5 cellular contexts compared by ENCODE assay signal in the genomic region with DNA sequence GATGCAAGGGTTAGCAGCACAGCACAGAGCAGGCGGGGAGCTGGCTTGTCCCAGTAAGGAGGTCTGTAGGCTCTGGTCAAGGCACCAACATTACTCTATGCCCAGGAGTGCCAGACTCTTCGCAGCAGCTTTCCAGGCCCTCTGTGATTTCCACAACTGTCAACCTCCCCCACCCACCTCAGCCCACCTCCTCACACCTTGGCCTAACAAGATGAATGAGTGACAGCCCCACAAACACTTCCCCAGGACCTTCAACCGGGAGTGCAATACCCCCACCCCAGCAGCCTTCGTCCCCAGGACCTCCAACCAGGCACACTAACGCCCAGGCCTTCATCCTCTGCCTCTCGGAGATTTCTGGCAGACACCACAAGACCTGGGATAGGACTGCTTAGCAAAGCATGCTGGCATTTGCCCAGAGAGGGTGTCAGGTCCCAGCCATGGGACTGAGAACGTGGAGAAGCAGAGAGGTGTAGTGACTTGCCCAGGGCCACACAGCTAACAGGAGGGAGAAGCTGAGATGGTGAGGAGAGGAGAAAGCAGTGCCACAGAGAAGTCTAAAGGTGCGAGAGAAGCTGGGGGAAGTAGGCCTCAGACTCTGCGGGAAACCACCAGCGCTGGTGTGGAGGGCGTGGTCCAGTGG.
DNase-seq lines count a peak whose midpoint lies in the region; ATAC-seq and TF ChIP-seq lines count a peak whose summit lies in the region.
"Not testable (repeated sequence)": the region's sequence is repeated elsewhere in the genome, so short reads cannot be mapped to it uniquely, and the experiment has no call there.

No MANE protein-coding gene starts in this region.

- not testable (repeated sequence) for H3K4me3 ChIP-seq in right atrium auricular region, upper lobe of right lung

- H3K9me3 ChIP-seq in right atrium auricular region, upper lobe of right lung: not testable (repeated sequence)

- intact Hi-C loops in upper lobe of right lung (cut with DNase I): not testable (repeated sequence)

- peak; percentile 22 for DNase-seq in ecto neural progenitor cell (ENCODE audit: low spot score)
- DNase-seq in right atrium auricular region (ENCODE audit: low spot score): peak; percentile 42
- DNase-seq in mesenteric fat pad (ENCODE audit: low spot score): peak; percentile 81
- DNase-seq in upper lobe of right lung: peak; percentile 29

- not testable (repeated sequence) for H3K27ac ChIP-seq in right atrium auricular region, upper lobe of right lung

- 0 out of 3 replicates have a peak, but pooled peaks have one; percentile 3 for ATAC-seq in SK-N-SH treated with all-trans-retinoic acid at 6 μM for 48 hours
- ATAC-seq in upper lobe of right lung: not testable (repeated sequence)

- H3K27me3 ChIP-seq in right atrium auricular region, upper lobe of right lung: not testable (repeated sequence)

- H3K36me3 ChIP-seq in right atrium auricular region, upper lobe of right lung: not testable (repeated sequence)

- H3K4me1 ChIP-seq in right atrium auricular region, upper lobe of right lung: not testable (repeated sequence)

- TF ChIP-seq CTCF in right atrium auricular region (IDR thresholded peaks at IDR 0.05); upper lobe of right lung (IDR thresholded peaks at IDR 0.05): not testable (repeated sequence)

Comparison
In these comparisons a context has a peak if more than half of its experiments do, and no peak if none do; other contexts are left out.
1. DNase-seq: peak in every context shown above with its lines; median percentile 81 in mesenteric fat pad; 42 in right atrium auricular region; 29 in upper lobe of right lung; 22 in ecto neural progenitor cell.